In genomic region chr18:34322365-34323289, GRCh38 we compare ENCODE assay signal across 8 cellular contexts.
DNase-seq lines count a peak whose midpoint lies in the region; ATAC-seq, FAIRE-seq and TF ChIP-seq lines count a peak whose summit lies in the region.

No MANE protein-coding gene starts in this region.

- no peak for FAIRE-seq in H54 (lab: Jason Lieb, UNC)

- TF ChIP-seq POLR2A in H54 (IDR thresholded peaks at IDR 0.05; ENCODE audit: low read depth, low read length) = no peak

- no peak overlapping the region for H3K4me3 ChIP-seq in coronary artery

- DNase-seq in CD1c-positive myeloid dendritic cell (ENCODE audit: extremely low spot score) = peak; percentile 5
- peak; percentile 10 for DNase-seq in NOMO-1 treated with dmso at 0.1 percent for 144 hours (lab: John Stamatoyannopoulos, UW; ENCODE audit: unreplicated experiment)
- no peak for DNase-seq in coronary artery (ENCODE audit: low spot score)
- peak; percentile 83 for DNase-seq in medulla oblongata (ENCODE audit: extremely low spot score)
- DNase-seq in H54 (ENCODE audit: insufficient read length, low spot score) = no peak
- no peak for DNase-seq in activated naive CD4-positive, alpha-beta T cell treated with anti-CD3 and anti-CD28 coated beads, Interleukin-2, amount 50 U/mL, for 16 hours

- no peak overlapping the region for H3K27ac ChIP-seq in coronary artery

- ATAC-seq in GM19372 (IDR thresholded peaks at IDR 0.05; ENCODE audit: low read depth, unreplicated experiment) (peak; percentile 50), HG03460 (IDR thresholded peaks at IDR 0.05; ENCODE audit: unreplicated experiment) (peak; percentile 74)

- peak; percentile 28 for TF ChIP-seq CTCF in coronary artery (IDR thresholded peaks at IDR 0.05)

Comparison
In these comparisons a context has a peak if more than half of its experiments do, and no peak if none do; other contexts are left out.
1. DNase-seq: peak in CD1c-positive myeloid dendritic cell (single experiment), NOMO-1 treated with dmso at 0.1 percent for 144 hours (single experiment) and medulla oblongata (single experiment); none in coronary artery (single experiment), H54 (single experiment) and activated naive CD4-positive, alpha-beta T cell treated with anti-CD3 and anti-CD28 coated beads, Interleukin-2, amount 50 U/mL, for 16 hours (single experiment).